In genomic region chr16:14405611-14406537, GRCh38 we compare ENCODE assay signal across 1 cellular context.
TF ChIP-seq lines count a peak whose summit lies in the region.

No MANE protein-coding gene starts in this region.

TF ChIP-seq in HepG2, 621 proteins besides CTCF, POLR2A, EP300 and RAD21 (continued from another document and continues in another):
- peak in 1 of 2 experiments; percentile 73; a peak in 2 of 4 replicates for TF ChIP-seq HMGXB4 (CRISPR knock-in tag; IDR thresholded peaks at IDR 0.05; ENCODE audit: borderline replicate concordance in 1 of 2, low read depth in 1 of 2)
- TF ChIP-seq HBP1 (CRISPR knock-in tag; IDR thresholded peaks at IDR 0.05; ENCODE audit: low read depth): 0 out of 2 replicates have a peak, but pooled peaks have one; percentile 43
- TF ChIP-seq ZNF335 (CRISPR knock-in tag; IDR thresholded peaks at IDR 0.05): peak; percentile 49
- TF ChIP-seq DNMT3B (CRISPR knock-in tag; conservative IDR thresholded peaks at IDR 0.05): 0 out of 2 replicates have a peak, but pooled peaks have one; percentile 84
- peak; percentile 95 for TF ChIP-seq YEATS4 (CRISPR knock-in tag; IDR thresholded peaks at IDR 0.05; ENCODE audit: borderline replicate concordance)
- TF ChIP-seq, protein P1, sequence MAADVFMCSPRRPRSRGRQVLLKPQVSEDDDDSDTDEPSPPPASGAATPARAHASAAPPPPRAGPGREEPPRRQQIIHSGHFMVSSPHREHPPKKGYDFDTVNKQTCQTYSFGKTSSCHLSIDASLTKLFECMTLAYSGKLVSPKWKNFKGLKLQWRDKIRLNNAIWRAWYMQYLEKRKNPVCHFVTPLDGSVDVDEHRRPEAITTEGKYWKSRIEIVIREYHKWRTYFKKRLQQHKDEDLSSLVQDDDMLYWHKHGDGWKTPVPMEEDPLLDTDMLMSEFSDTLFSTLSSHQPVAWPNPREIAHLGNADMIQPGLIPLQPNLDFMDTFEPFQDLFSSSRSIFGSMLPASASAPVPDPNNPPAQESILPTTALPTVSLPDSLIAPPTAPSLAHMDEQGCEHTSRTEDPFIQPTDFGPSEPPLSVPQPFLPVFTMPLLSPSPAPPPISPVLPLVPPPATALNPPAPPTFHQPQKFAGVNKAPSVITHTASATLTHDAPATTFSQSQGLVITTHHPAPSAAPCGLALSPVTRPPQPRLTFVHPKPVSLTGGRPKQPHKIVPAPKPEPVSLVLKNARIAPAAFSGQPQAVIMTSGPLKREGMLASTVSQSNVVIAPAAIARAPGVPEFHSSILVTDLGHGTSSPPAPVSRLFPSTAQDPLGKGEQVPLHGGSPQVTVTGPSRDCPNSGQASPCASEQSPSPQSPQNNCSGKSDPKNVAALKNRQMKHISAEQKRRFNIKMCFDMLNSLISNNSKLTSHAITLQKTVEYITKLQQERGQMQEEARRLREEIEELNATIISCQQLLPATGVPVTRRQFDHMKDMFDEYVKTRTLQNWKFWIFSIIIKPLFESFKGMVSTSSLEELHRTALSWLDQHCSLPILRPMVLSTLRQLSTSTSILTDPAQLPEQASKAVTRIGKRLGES (CRISPR knock-in tag; IDR thresholded peaks at IDR 0.05; ENCODE audit: borderline replicate concordance): 0 out of 2 replicates have a peak, but pooled peaks have one; percentile 65
- peak; percentile 93 for TF ChIP-seq ZNF18 (CRISPR knock-in tag; IDR thresholded peaks at IDR 0.05; ENCODE audit: insufficient replicate concordance)
- TF ChIP-seq CSRNP2 (CRISPR knock-in tag; conservative IDR thresholded peaks at IDR 0.05; ENCODE audit: low read depth): no peak
- TF ChIP-seq NFE2 (CRISPR knock-in tag; IDR thresholded peaks at IDR 0.05): no peak
- peak; percentile 95 for TF ChIP-seq CSRNP1 (CRISPR knock-in tag; IDR thresholded peaks at IDR 0.05)
- peak; percentile 85; the same call in 1 of the 2 replicates for TF ChIP-seq IKZF5 (CRISPR knock-in tag; IDR thresholded peaks at IDR 0.05)
- peak; percentile 90; the same call in 1 of the 2 replicates for TF ChIP-seq ATF6 (CRISPR knock-in tag; conservative IDR thresholded peaks at IDR 0.05)
- TF ChIP-seq XBP1 (CRISPR knock-in tag; IDR thresholded peaks at IDR 0.05): peak; percentile 63; the same call in 1 of the 2 replicates
- peak; percentile 61 for TF ChIP-seq ZNF724P (CRISPR knock-in tag; IDR thresholded peaks at IDR 0.05; ENCODE audit: borderline replicate concordance)
- TF ChIP-seq ZBTB1 (CRISPR knock-in tag; IDR thresholded peaks at IDR 0.05; ENCODE audit: borderline replicate concordance): 0 out of 2 replicates have a peak, but pooled peaks have one; percentile 82
- peak; percentile 42; the same call in 1 of the 2 replicates for TF ChIP-seq NR2F6 (IDR thresholded peaks at IDR 0.05)
- TF ChIP-seq NR2F6 (CRISPR knock-in tag; IDR thresholded peaks at IDR 0.05): peak; percentile 14; the same call in 1 of the 2 replicates
- TF ChIP-seq KDM4B (CRISPR knock-in tag; IDR thresholded peaks at IDR 0.05): no peak
- TF ChIP-seq GABPB1 (CRISPR knock-in tag; IDR thresholded peaks at IDR 0.05): peak; percentile 72; the same call in 1 of the 2 replicates
- no peak for TF ChIP-seq TFAP4 (IDR thresholded peaks at IDR 0.05; ENCODE audit: borderline replicate concordance, low read depth)
- TF ChIP-seq PHF5A (CRISPR knock-in tag; IDR thresholded peaks at IDR 0.05; ENCODE audit: low read depth, unreplicated experiment): peak; percentile 89
- TF ChIP-seq RAD51 (IDR thresholded peaks at IDR 0.05; ENCODE audit: borderline replicate concordance): peak; percentile 36; the same call in 1 of the 2 replicates
- peak; percentile 92 for TF ChIP-seq ZGPAT (CRISPR knock-in tag; IDR thresholded peaks at IDR 0.05)
- TF ChIP-seq, protein P2, sequence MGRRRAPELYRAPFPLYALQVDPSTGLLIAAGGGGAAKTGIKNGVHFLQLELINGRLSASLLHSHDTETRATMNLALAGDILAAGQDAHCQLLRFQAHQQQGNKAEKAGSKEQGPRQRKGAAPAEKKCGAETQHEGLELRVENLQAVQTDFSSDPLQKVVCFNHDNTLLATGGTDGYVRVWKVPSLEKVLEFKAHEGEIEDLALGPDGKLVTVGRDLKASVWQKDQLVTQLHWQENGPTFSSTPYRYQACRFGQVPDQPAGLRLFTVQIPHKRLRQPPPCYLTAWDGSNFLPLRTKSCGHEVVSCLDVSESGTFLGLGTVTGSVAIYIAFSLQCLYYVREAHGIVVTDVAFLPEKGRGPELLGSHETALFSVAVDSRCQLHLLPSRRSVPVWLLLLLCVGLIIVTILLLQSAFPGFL (CRISPR knock-in tag; IDR thresholded peaks at IDR 0.05): peak; percentile 92
- TF ChIP-seq, protein P3, sequence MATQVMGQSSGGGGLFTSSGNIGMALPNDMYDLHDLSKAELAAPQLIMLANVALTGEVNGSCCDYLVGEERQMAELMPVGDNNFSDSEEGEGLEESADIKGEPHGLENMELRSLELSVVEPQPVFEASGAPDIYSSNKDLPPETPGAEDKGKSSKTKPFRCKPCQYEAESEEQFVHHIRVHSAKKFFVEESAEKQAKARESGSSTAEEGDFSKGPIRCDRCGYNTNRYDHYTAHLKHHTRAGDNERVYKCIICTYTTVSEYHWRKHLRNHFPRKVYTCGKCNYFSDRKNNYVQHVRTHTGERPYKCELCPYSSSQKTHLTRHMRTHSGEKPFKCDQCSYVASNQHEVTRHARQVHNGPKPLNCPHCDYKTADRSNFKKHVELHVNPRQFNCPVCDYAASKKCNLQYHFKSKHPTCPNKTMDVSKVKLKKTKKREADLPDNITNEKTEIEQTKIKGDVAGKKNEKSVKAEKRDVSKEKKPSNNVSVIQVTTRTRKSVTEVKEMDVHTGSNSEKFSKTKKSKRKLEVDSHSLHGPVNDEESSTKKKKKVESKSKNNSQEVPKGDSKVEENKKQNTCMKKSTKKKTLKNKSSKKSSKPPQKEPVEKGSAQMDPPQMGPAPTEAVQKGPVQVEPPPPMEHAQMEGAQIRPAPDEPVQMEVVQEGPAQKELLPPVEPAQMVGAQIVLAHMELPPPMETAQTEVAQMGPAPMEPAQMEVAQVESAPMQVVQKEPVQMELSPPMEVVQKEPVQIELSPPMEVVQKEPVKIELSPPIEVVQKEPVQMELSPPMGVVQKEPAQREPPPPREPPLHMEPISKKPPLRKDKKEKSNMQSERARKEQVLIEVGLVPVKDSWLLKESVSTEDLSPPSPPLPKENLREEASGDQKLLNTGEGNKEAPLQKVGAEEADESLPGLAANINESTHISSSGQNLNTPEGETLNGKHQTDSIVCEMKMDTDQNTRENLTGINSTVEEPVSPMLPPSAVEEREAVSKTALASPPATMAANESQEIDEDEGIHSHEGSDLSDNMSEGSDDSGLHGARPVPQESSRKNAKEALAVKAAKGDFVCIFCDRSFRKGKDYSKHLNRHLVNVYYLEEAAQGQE (IDR thresholded peaks at IDR 0.05; ENCODE audit: borderline replicate concordance in 1 of 2, low read depth in 1 of 2, low read length in 2 of 2): peak in 1 of 2 experiments; percentile 43; a peak in 1 of 4 replicates
- TF ChIP-seq ZZZ3 (CRISPR knock-in tag; IDR thresholded peaks at IDR 0.05; ENCODE audit: borderline replicate concordance): no peak
- TF ChIP-seq RBFOX2 (IDR thresholded peaks at IDR 0.05; ENCODE audit: low read depth, low read length): peak; percentile 97
- 0 out of 2 replicates have a peak, but pooled peaks have one; percentile 21 for TF ChIP-seq RARA (CRISPR knock-in tag; IDR thresholded peaks at IDR 0.05)
- peak; percentile 70; the same call in 1 of the 2 replicates for TF ChIP-seq RFXAP (CRISPR knock-in tag; IDR thresholded peaks at IDR 0.05; ENCODE audit: borderline replicate concordance)
- peak; percentile 79 for TF ChIP-seq TGIF2 (CRISPR knock-in tag; IDR thresholded peaks at IDR 0.05)
